In genomic region chr5:96873469-96873868, GRCh38 we compare ENCODE assay signal across 15 cellular contexts. TPM values are rescaled to one million over a fixed set of nuclear protein-coding genes. Genes with fewer than 3 reads are reported as not detected.
DNase-seq lines count a peak whose midpoint lies in the region; ATAC-seq and TF ChIP-seq lines count a peak whose summit lies in the region.
"Had no signal": no experiment of that assay in that cellular context is flagged by ENCODE, and none has a peak within 500 bp of the region (broad histone marks: within the 10 kb centered on the region; RNA-seq: fewer than 3 reads in every experiment).

No MANE protein-coding gene starts in this region.

- H3K4me1 Mint-ChIP-seq in activated T-cell treated with anti-CD3 and anti-CD28 coated beads, Interleukin-2, amount 50 U/mL, for 24 hours (ENCODE audit: low read depth) = peaks cover 77% of the 10 kb centered on the region
- peaks cover 72% of the 10 kb centered on the region for H3K4me1 Mint-ChIP-seq in activated T-helper 2 cell treated with anti-CD3 and anti-CD28 coated beads, Interferon-gamma antibody, Interleukin-2, Interleukin-4, amounts not matched to agents 10 μg/mL and 5 μg/mL and 100 μg/mL, durations not matched to agents 14 hours and 24 hours and 36 hours (ENCODE audit: low read depth)
- peaks cover 35% of the 10 kb centered on the region for H3K4me1 Mint-ChIP-seq in neural progenitor cell

- no peaks in the 10 kb centered on the region for H4K20me1 ChIP-seq in neural progenitor cell (ENCODE audit: low read depth)

- H3K36me3 ChIP-seq in KOPT-K1 (ENCODE audit: insufficient read depth, low read length) (no peaks in the 10 kb centered on the region), neural progenitor cell (no peaks in the 10 kb centered on the region), trophoblast cell (ENCODE audit: control insufficient read depth in 1 of 2, insufficient read depth in 2 of 2, low read length in 2 of 2) (no peaks in the 10 kb centered on the region), testis (ENCODE audit: low read depth, missing control alignments) (no peaks in the 10 kb centered on the region)
- H3K36me3 ChIP-seq: breast epithelium had no signal

- peak overlapping the region; percentile 31 for H3K27ac Mint-ChIP-seq in activated T-cell treated with anti-CD3 and anti-CD28 coated beads, Interleukin-2, amount 50 U/mL, for 24 hours
- peak overlapping the region; percentile 40 for H3K27ac Mint-ChIP-seq in activated T-helper 2 cell treated with anti-CD3 and anti-CD28 coated beads, Interferon-gamma antibody, Interleukin-2, Interleukin-4, amounts not matched to agents 10 μg/mL and 5 μg/mL and 100 μg/mL, durations not matched to agents 14 hours and 24 hours and 36 hours
- no peak overlapping the region for H3K27ac Mint-ChIP-seq in neural progenitor cell
- H3K27ac Mint-ChIP-seq: type B pancreatic cell had no signal

- H4K91ac ChIP-seq in trophoblast cell (ENCODE audit: low read depth, low read length) = no peak overlapping the region

- no peaks in the 10 kb centered on the region for H3K9me3 Mint-ChIP-seq in activated T-cell treated with anti-CD3 and anti-CD28 coated beads, Interleukin-2, amount 50 U/mL, for 24 hours
- no peaks in the 10 kb centered on the region for H3K9me3 Mint-ChIP-seq in activated T-helper 2 cell treated with anti-CD3 and anti-CD28 coated beads, Interferon-gamma antibody, Interleukin-2, Interleukin-4, amounts not matched to agents 10 μg/mL and 5 μg/mL and 100 μg/mL, durations not matched to agents 14 hours and 24 hours and 36 hours
- H3K9me3 Mint-ChIP-seq in neural progenitor cell = no peaks in the 10 kb centered on the region
- H3K9me3 Mint-ChIP-seq: type B pancreatic cell had no signal

- no peak for ATAC-seq in HG03460 (IDR thresholded peaks at IDR 0.05; ENCODE audit: unreplicated experiment)

- H3K27me3 ChIP-seq in neural progenitor cell = no peaks in the 10 kb centered on the region
- no peaks in the 10 kb centered on the region for H3K27me3 ChIP-seq in trophoblast cell (ENCODE audit: insufficient read depth, low read length)
- no peaks in the 10 kb centered on the region for H3K27me3 ChIP-seq in testis
- H3K27me3 ChIP-seq: breast epithelium had no signal

- no peaks in the 10 kb centered on the region for H3K79me1 ChIP-seq in trophoblast cell (ENCODE audit: low read length)

- H2BK5ac ChIP-seq in trophoblast cell (ENCODE audit: low read depth, low read length, poor library complexity) = no peak overlapping the region

- H3F3A ChIP-seq in neural progenitor cell (ENCODE audit: low read depth) = peaks cover 14% of the 10 kb centered on the region

- H3K4me3 Mint-ChIP-seq in activated T-cell treated with anti-CD3 and anti-CD28 coated beads, Interleukin-2, amount 50 U/mL, for 24 hours = no peak overlapping the region
- no peak overlapping the region for H3K4me3 Mint-ChIP-seq in activated T-helper 2 cell treated with anti-CD3 and anti-CD28 coated beads, Interferon-gamma antibody, Interleukin-2, Interleukin-4, amounts not matched to agents 10 μg/mL and 5 μg/mL and 100 μg/mL, durations not matched to agents 14 hours and 24 hours and 36 hours (ENCODE audit: low read depth)
- H3K4me3 Mint-ChIP-seq in neural progenitor cell = no peak overlapping the region
- H3K4me3 Mint-ChIP-seq: type B pancreatic cell had no signal

- no peak overlapping the region for H2BK12ac ChIP-seq in trophoblast cell (ENCODE audit: low read length)

- H3K9me3 ChIP-seq in KOPT-K1 (ENCODE audit: insufficient read depth, low read length, poor library complexity, severe bottlenecking) (no peaks in the 10 kb centered on the region), neural progenitor cell (ENCODE audit: low read depth) (no peaks in the 10 kb centered on the region), trophoblast cell (ENCODE audit: insufficient read depth, low read depth, low read length) (no peaks in the 10 kb centered on the region), testis (no peaks in the 10 kb centered on the region)
- H3K9me3 ChIP-seq: breast epithelium had no signal

- H4K12ac ChIP-seq in trophoblast cell (ENCODE audit: low read depth, low read length) = no peak overlapping the region

- H4K8ac ChIP-seq in trophoblast cell (ENCODE audit: low read depth, low read length) = no peak overlapping the region

- no peak overlapping the region for H3K4me3 ChIP-seq in neural progenitor cell
- H3K4me3 ChIP-seq in trophoblast cell (ENCODE audit: low read depth, low read length) = no peak overlapping the region
- H3K4me3 ChIP-seq in testis = no peak overlapping the region
- H3K4me3 ChIP-seq: breast epithelium had no signal

- no peak overlapping the region for H3K18ac ChIP-seq in trophoblast cell (ENCODE audit: low read length)

- no peak overlapping the region for H3K9ac ChIP-seq in neural progenitor cell
- H3K9ac ChIP-seq in trophoblast cell (ENCODE audit: low read length) = no peak overlapping the region

- TF ChIP-seq CTCF in neural progenitor cell (IDR thresholded peaks at IDR 0.05) (no peak), testis (IDR thresholded peaks at IDR 0.05) (no peak)

- H3K4me1 ChIP-seq in neural progenitor cell (peaks cover 33% of the 10 kb centered on the region), trophoblast cell (ENCODE audit: control insufficient read depth in 1 of 2, insufficient read depth in 2 of 2, low read length in 2 of 2) (no peaks in the 10 kb centered on the region), testis (no peaks in the 10 kb centered on the region)
- H3K4me1 ChIP-seq: breast epithelium had no signal

- no peak overlapping the region for H3K23ac ChIP-seq in trophoblast cell (ENCODE audit: low read length)

- H3K79me2 ChIP-seq in neural progenitor cell (ENCODE audit: low read depth) (no peaks in the 10 kb centered on the region), trophoblast cell (ENCODE audit: control insufficient read depth, insufficient read depth, low read length, poor library complexity) (no peaks in the 10 kb centered on the region)

- H3K4me2 ChIP-seq in neural progenitor cell (no peak overlapping the region), trophoblast cell (ENCODE audit: low read length) (no peak overlapping the region)

- H2AFZ ChIP-seq in neural progenitor cell (replicated peaks) (peak overlapping the region; percentile 32), trophoblast cell (ENCODE audit: insufficient read depth, low read length, poor library complexity) (no peak overlapping the region)

- DNase-seq in activated T-cell treated with anti-CD3 and anti-CD28 coated beads, Interleukin-2, amount 50 U/mL, for 24 hours = no peak
- DNase-seq in activated T-cell treated with anti-CD3 and anti-CD28 coated beads, Interleukin-2, amount 50 U/mL, for 48 hours = no peak
- no peak for DNase-seq in activated T-helper 2 cell treated with anti-CD3 and anti-CD28 coated beads, Interferon-gamma antibody, Interleukin-2, Interleukin-4, amounts not matched to agents 10 μg/mL and 5 μg/mL and 100 μg/mL, durations not matched to agents 14 hours and 24 hours and 36 hours (ENCODE audit: low spot score)
- DNase-seq in neural progenitor cell (ENCODE audit: low spot score) (no peak), trophoblast cell (no peak), testis (no peak)
- DNase-seq: activated CD8-positive, alpha-beta memory T cell treated with anti-CD3 and anti-CD28 coated beads for 24 hours; dermis blood vessel endothelial cell; foreskin melanocyte; NCI-H146; NCI-H226 had no signal

- peaks cover 7% of the 10 kb centered on the region for H3K36me3 Mint-ChIP-seq in activated T-cell treated with anti-CD3 and anti-CD28 coated beads, Interleukin-2, amount 50 U/mL, for 24 hours (ENCODE audit: low read depth)
- H3K36me3 Mint-ChIP-seq in activated T-helper 2 cell treated with anti-CD3 and anti-CD28 coated beads, Interferon-gamma antibody, Interleukin-2, Interleukin-4, amounts not matched to agents 10 μg/mL and 5 μg/mL and 100 μg/mL, durations not matched to agents 14 hours and 24 hours and 36 hours (ENCODE audit: low read depth) = no peaks in the 10 kb centered on the region
- H3K36me3 Mint-ChIP-seq in neural progenitor cell = no peaks in the 10 kb centered on the region
- H3K36me3 Mint-ChIP-seq: type B pancreatic cell had no signal

- no peak overlapping the region for H2BK120ac ChIP-seq in trophoblast cell (ENCODE audit: insufficient read depth, low read length, poor library complexity)

- H3K27ac ChIP-seq in KOPT-K1 (ENCODE audit: low read depth, low read length, poor library complexity, severe bottlenecking) (peak overlapping the region; percentile 88), neural progenitor cell (no peak overlapping the region), trophoblast cell (ENCODE audit: low read depth, low read length) (no peak overlapping the region), testis (no peak overlapping the region)
- H3K27ac ChIP-seq: breast epithelium had no signal

- H3K14ac ChIP-seq in trophoblast cell (ENCODE audit: low read length) = no peak overlapping the region

- no peak overlapping the region for H2AK5ac ChIP-seq in trophoblast cell (ENCODE audit: low read length)

- intact Hi-C loops in activated T-helper 2 cell treated with anti-CD3 and anti-CD28 coated beads, Interferon-gamma antibody, Interleukin-2, Interleukin-4, amounts not matched to agents 10 μg/mL and 5 μg/mL and 100 μg/mL, durations not matched to agents 14 hours and 24 hours and 36 hours (cut with micrococcal nuclease) = loop anchor here (5.0 kb wide), 1 partner anchor 129 kb away; no protein-coding TSS in a partner anchor
- intact Hi-C loops in testis (cut with DNase I; ENCODE audit: low total_unique reads) = loop anchor here (10.0 kb wide), 1 partner anchor 1009 kb away; no protein-coding TSS in a partner anchor

- no peak overlapping the region for H3K4ac ChIP-seq in trophoblast cell (ENCODE audit: low read depth, low read length)

- no peak for TF ChIP-seq POLR2A in testis (IDR thresholded peaks at IDR 0.05)

- H3K27me3 Mint-ChIP-seq in activated T-cell treated with anti-CD3 and anti-CD28 coated beads, Interleukin-2, amount 50 U/mL, for 24 hours = no peaks in the 10 kb centered on the region
- no peaks in the 10 kb centered on the region for H3K27me3 Mint-ChIP-seq in activated T-helper 2 cell treated with anti-CD3 and anti-CD28 coated beads, Interferon-gamma antibody, Interleukin-2, Interleukin-4, amounts not matched to agents 10 μg/mL and 5 μg/mL and 100 μg/mL, durations not matched to agents 14 hours and 24 hours and 36 hours (ENCODE audit: low read depth)
- H3K27me3 Mint-ChIP-seq in neural progenitor cell (ENCODE audit: insufficient read depth, low read depth) = no peaks in the 10 kb centered on the region

RNA-seq across cellular contexts. Expression of gene ERAP2, which starts 2.8 kb away (rescaled TPM):
- 46.8 and 49.3 TPM in 2 replicates for total RNA-seq in activated T-helper 2 cell treated with anti-CD3 and anti-CD28 coated beads, Interferon-gamma antibody, Interleukin-2, Interleukin-4, amounts not matched to agents 10 μg/mL and 5 μg/mL and 100 μg/mL, durations not matched to agents 14 hours and 24 hours and 36 hours
- total RNA-seq in neural progenitor cell (ENCODE audit: low replicate concordance) (not detected in 2 replicates), testis (1 to 10 TPM; 4.0 to 4.4 TPM)
- 0.01 and 0.04 TPM in 2 replicates for polyA plus RNA-seq in trophoblast cell (2013)
- polyA plus RNA-seq in testis (ENCODE audit: insufficient read depth, low read depth, low replicate concordance) = 5.6 TPM
